17 cellular contexts compared by ENCODE assay signal in genomic region chr2:133812826-133813617, GRCh38.
A peak's percentile ranks its signal among the peaks of the same experiment; 100 is the strongest.
DNase-seq lines count a peak whose midpoint lies in the region; ATAC-seq, FAIRE-seq and TF ChIP-seq lines count a peak whose summit lies in the region.
"Had no signal": no experiment of that assay in that cellular context is flagged by ENCODE, and none has a peak within 500 bp of the region (broad histone marks: within the 10 kb centered on the region; RNA-seq: fewer than 3 reads in every experiment).

No MANE protein-coding gene starts in this region.

- H3K27me3 Mint-ChIP-seq in astrocyte (ENCODE audit: low read depth, unreplicated experiment): peaks cover under 1% of the 10 kb centered on the region
- H3K27me3 Mint-ChIP-seq: activated naive CD4-positive, alpha-beta T cell treated with anti-CD3 and anti-CD28 coated beads, Interleukin-2, amount 10 ng/mL, durations not matched to agents 7 days and 5 days had no signal

- no peaks in the 10 kb centered on the region for H3K9me3 Mint-ChIP-seq in astrocyte (ENCODE audit: unreplicated experiment)

- H3K27me3 ChIP-seq in astrocyte (ENCODE audit: insufficient read depth, low read length) (no peaks in the 10 kb centered on the region), foreskin keratinocyte (no peaks in the 10 kb centered on the region), testis (no peaks in the 10 kb centered on the region), H7 (ENCODE audit: control insufficient read depth, insufficient read depth, low read length) (no peaks in the 10 kb centered on the region)

- CTCF ChIA-PET in HEK293T (lab: Yijun Ruan, JAX): no interaction called here

- POLR2A ChIA-PET in HEK293T (lab: Yijun Ruan, JAX): no interaction called here

- H3K36me3 ChIP-seq in astrocyte (ENCODE audit: insufficient read depth, low read length) (no peaks in the 10 kb centered on the region), testis (ENCODE audit: low read depth, missing control alignments) (no peaks in the 10 kb centered on the region), H7 (replicated peaks; ENCODE audit: control insufficient read depth, insufficient read depth, low read length) (no peaks in the 10 kb centered on the region)

- intact Hi-C loops in testis (cut with DNase I; ENCODE audit: low total_unique reads): no loop called here

- H3K36me3 Mint-ChIP-seq in astrocyte (ENCODE audit: low read depth, unreplicated experiment): no peaks in the 10 kb centered on the region
- H3K36me3 Mint-ChIP-seq: activated naive CD4-positive, alpha-beta T cell treated with anti-CD3 and anti-CD28 coated beads, Interleukin-2, amount 10 ng/mL, durations not matched to agents 7 days and 5 days had no signal

- H3K79me2 ChIP-seq in astrocyte (ENCODE audit: insufficient read depth, low read length): no peaks in the 10 kb centered on the region

- no peak for TF ChIP-seq CTCF in astrocyte (IDR thresholded peaks at IDR 0.05; ENCODE audit: insufficient read depth, low read depth, low read length)
- no peak for TF ChIP-seq CTCF in foreskin keratinocyte (conservative IDR thresholded peaks at IDR 0.05)
- no peak for TF ChIP-seq CTCF in testis (IDR thresholded peaks at IDR 0.05)

- H4K20me1 ChIP-seq in astrocyte (ENCODE audit: insufficient read depth, low read length): no peaks in the 10 kb centered on the region

- H3K27ac Mint-ChIP-seq in astrocyte (ENCODE audit: unreplicated experiment): peak overlapping the region; percentile 65
- H3K27ac Mint-ChIP-seq: activated CD4-positive, alpha-beta T cell treated with anti-CD3 and anti-CD28 coated beads for 36 hours; activated naive CD4-positive, alpha-beta T cell treated with anti-CD3 and anti-CD28 coated beads, Interleukin-2, amount 10 ng/mL, durations not matched to agents 7 days and 5 days; progenitor cell of endocrine pancreas; T-helper 17 cell had no signal

- no peak for TF ChIP-seq POLR2A in testis (IDR thresholded peaks at IDR 0.05)

- H3K4me2 ChIP-seq in astrocyte (ENCODE audit: low read length): peak overlapping the region; percentile 29

- peaks cover 33% of the 10 kb centered on the region for H3K4me1 Mint-ChIP-seq in astrocyte (ENCODE audit: low read depth, unreplicated experiment)
- H3K4me1 Mint-ChIP-seq: activated CD4-positive, alpha-beta T cell treated with anti-CD3 and anti-CD28 coated beads for 36 hours; activated naive CD4-positive, alpha-beta T cell treated with anti-CD3 and anti-CD28 coated beads, Interleukin-2, amount 10 ng/mL, durations not matched to agents 7 days and 5 days; T-helper 17 cell had no signal

- no peak overlapping the region for H2AFZ ChIP-seq in astrocyte (ENCODE audit: low read depth, low read length)

- peak; percentile 78 for ATAC-seq in foreskin keratinocyte
- ATAC-seq: activated CD4-positive, alpha-beta T cell treated with anti-CD3 and anti-CD28 coated beads for 36 hours; left lobe of liver; T-helper 17 cell had no signal

- no peaks in the 10 kb centered on the region for H3K9me3 ChIP-seq in astrocyte (ENCODE audit: insufficient read depth, low read depth, low read length)
- H3K9me3 ChIP-seq in testis: no peaks in the 10 kb centered on the region

- H3K27ac ChIP-seq in astrocyte (ENCODE audit: low read depth, low read length) (peak overlapping the region; percentile 71), foreskin keratinocyte (no peak overlapping the region), testis (no peak overlapping the region)

- H3K4me3 ChIP-seq in astrocyte (ENCODE audit: insufficient read depth, low read depth, low read length) (no peak overlapping the region), testis (no peak overlapping the region), H7 (ENCODE audit: insufficient read depth, low read depth, low read length) (no peak overlapping the region)

- peak; percentile 50 for DNase-seq in A172 (ENCODE audit: low spot score)
- DNase-seq in HK-2 (ENCODE audit: unreplicated experiment): peak; percentile 50
- DNase-seq in astrocyte (ENCODE audit: low read depth): peak; percentile 73
- DNase-seq in foreskin keratinocyte: peak in 1 of 2 donors; percentile 71
- no peak for DNase-seq in HEK293T (ENCODE audit: extremely low spot score)
- DNase-seq in HUDEP-2 (lab: John Stamatoyannopoulos, UW; ENCODE audit: unreplicated experiment in 76 of 76): no peak
- no peak for DNase-seq in testis
- DNase-seq in H7: no peak
- DNase-seq: activated CD4-positive, alpha-beta T cell treated with anti-CD3 and anti-CD28 coated beads for 36 hours; activated naive CD4-positive, alpha-beta T cell treated with anti-CD3 and anti-CD28 coated beads, Interleukin-2, amount 10 ng/mL, durations not matched to agents 7 days and 5 days; hypothalamus; NCI-H1048; RPMI8226; T-helper 17 cell had no signal

- H3K4me3 Mint-ChIP-seq in astrocyte (ENCODE audit: unreplicated experiment): no peak overlapping the region
- H3K4me3 Mint-ChIP-seq: activated CD4-positive, alpha-beta T cell treated with anti-CD3 and anti-CD28 coated beads for 36 hours; activated naive CD4-positive, alpha-beta T cell treated with anti-CD3 and anti-CD28 coated beads, Interleukin-2, amount 10 ng/mL, durations not matched to agents 7 days and 5 days; T-helper 17 cell had no signal

- H3K4me1 ChIP-seq in astrocyte (ENCODE audit: insufficient read depth, low read length) (peaks cover 17% of the 10 kb centered on the region), foreskin keratinocyte (peaks cover 28% of the 10 kb centered on the region), testis (no peaks in the 10 kb centered on the region)

- peak overlapping the region; percentile 26 for H3K9ac ChIP-seq in astrocyte (ENCODE audit: low read length)

- peak; percentile 66 for FAIRE-seq in astrocyte (lab: Jason Lieb, UNC)
- FAIRE-seq: A204.1 had no signal

- WGBS in testis, 2 donors: 91 to 94% methylated on average over 4 of the region's 4 CpGs

TF ChIP-seq in HEK293T, 16 proteins besides CTCF, POLR2A, EP300 and RAD21:
- no peak for TF ChIP-seq SP1 (IDR thresholded peaks at IDR 0.05)
- no peak for TF ChIP-seq NFRKB (IDR thresholded peaks at IDR 0.05)
- TF ChIP-seq FOXA1 (IDR thresholded peaks at IDR 0.05): no peak
- no peak for TF ChIP-seq LEF1 (IDR thresholded peaks at IDR 0.05; ENCODE audit: borderline replicate concordance)
- no peak for TF ChIP-seq PKNOX1 (IDR thresholded peaks at IDR 0.05)
- no peak for TF ChIP-seq ELF4 (IDR thresholded peaks at IDR 0.05)
- no peak for TF ChIP-seq CTBP1 (IDR thresholded peaks at IDR 0.05; ENCODE audit: borderline replicate concordance)
- no peak for TF ChIP-seq ZNF384 (IDR thresholded peaks at IDR 0.05)
- no peak for TF ChIP-seq L3MBTL2 (conservative IDR thresholded peaks at IDR 0.05)
- no peak for TF ChIP-seq FOXK2 (IDR thresholded peaks at IDR 0.05)
- no peak for TF ChIP-seq HDGF (IDR thresholded peaks at IDR 0.05; ENCODE audit: borderline replicate concordance)
- no peak for TF ChIP-seq TARDBP (IDR thresholded peaks at IDR 0.05)
- no peak for TF ChIP-seq BHLHE40 (IDR thresholded peaks at IDR 0.05; ENCODE audit: borderline replicate concordance)
- TF ChIP-seq SUZ12 (IDR thresholded peaks at IDR 0.05): no peak
- no peak for TF ChIP-seq FOXM1 (IDR thresholded peaks at IDR 0.05; ENCODE audit: borderline replicate concordance)
- no peak for TF ChIP-seq ARNT (IDR thresholded peaks at IDR 0.05)

Comparison
In these comparisons a context has a peak if more than half of its experiments do, and no peak if none do; other contexts are left out.
1. DNase-seq: peak in A172 (single experiment), HK-2 (single experiment) and astrocyte (single experiment); none in HEK293T (single experiment), HUDEP-2 (0 of 76), testis (single experiment) and H7 (single experiment).